Comparison of ENCODE assay signal across 20 cellular contexts in the genomic region with DNA sequence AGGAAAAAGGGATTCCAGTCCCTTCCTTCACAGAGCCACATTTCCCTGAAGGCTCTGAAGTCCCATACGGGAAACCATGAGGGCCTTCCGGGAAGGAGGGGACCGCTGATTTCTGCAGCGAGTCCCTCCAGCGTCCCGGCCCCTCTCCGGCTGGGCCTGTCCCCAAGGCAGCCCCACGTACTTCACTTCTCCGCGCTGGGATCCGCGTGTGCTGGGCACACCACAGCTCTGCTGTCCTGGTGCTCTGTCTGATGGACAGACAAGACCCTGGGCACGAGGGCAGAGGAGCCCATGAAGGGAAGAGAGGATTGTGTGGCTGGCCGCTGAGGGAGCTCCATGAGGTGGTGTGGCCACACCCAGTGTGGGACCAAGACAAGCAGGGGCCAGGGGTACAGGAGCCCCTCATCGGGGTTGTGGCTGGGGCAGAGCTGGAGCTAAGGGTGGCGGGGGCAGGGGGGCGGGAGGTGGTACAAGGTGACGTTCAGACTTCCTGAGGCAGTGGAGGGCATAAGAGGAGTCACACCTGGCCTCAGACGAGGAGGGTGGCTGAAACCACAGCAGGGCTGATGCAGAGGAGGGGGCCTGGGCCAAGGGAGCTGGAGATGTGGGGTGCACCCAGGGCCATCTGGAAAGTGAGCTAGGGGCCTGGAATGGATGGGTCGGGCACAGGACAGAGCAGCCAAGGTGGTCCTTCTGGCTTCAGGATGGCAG. TPM values are rescaled to one million over a fixed set of nuclear protein-coding genes. Genes with fewer than 3 reads are reported as not detected.
DNase-seq lines count a peak whose midpoint lies in the region; ATAC-seq and TF ChIP-seq lines count a peak whose summit lies in the region.
"Had no signal": no experiment of that assay in that cellular context is flagged by ENCODE, and none has a peak within 500 bp of the region (broad histone marks: within the 10 kb centered on the region; RNA-seq: fewer than 3 reads in every experiment).

No MANE protein-coding gene starts in this region.

- no peaks in the 10 kb centered on the region for H3K27me3 Mint-ChIP-seq in CD4-positive, alpha-beta T cell
- H3K27me3 Mint-ChIP-seq in activated CD8-positive, alpha-beta T cell treated with anti-CD3 and anti-CD28 coated beads for 36 hours, result peaks cover 22% of the 10 kb centered on the region
- peaks cover 0 to 15% (median 11%) of the 10 kb centered on the region in 3 donors for H3K27me3 Mint-ChIP-seq in naive B cell

- peaks cover 58% of the 10 kb centered on the region for H3K4me1 Mint-ChIP-seq in CD4-positive, alpha-beta T cell (ENCODE audit: low read depth)
- peaks cover 38% of the 10 kb centered on the region for H3K4me1 Mint-ChIP-seq in activated CD8-positive, alpha-beta T cell treated with anti-CD3 and anti-CD28 coated beads for 36 hours (ENCODE audit: low read depth)
- peaks cover 40 to 52% (median 51%) of the 10 kb centered on the region in 3 donors for H3K4me1 Mint-ChIP-seq in naive B cell

- CTCF ChIA-PET in CD4-positive, alpha-beta T cell (lab: Charles Lee), result no interaction called here
- CTCF ChIA-PET in activated CD8-positive, alpha-beta T cell treated with anti-CD3 and anti-CD28 coated beads for 36 hours (lab: Charles Lee), result interaction anchor here (0.6 to 4.9 kb wide), 15 partner anchors 10 to 153 kb away, joined by 3 to 28 read pairs (median 6); partner anchors contain the start of gene SLC7A6

- H3K36me3 Mint-ChIP-seq in CD4-positive, alpha-beta T cell (ENCODE audit: low read depth), result no peaks in the 10 kb centered on the region
- no peaks in the 10 kb centered on the region for H3K36me3 Mint-ChIP-seq in activated CD8-positive, alpha-beta T cell treated with anti-CD3 and anti-CD28 coated beads for 36 hours (ENCODE audit: low read depth)
- no peaks in the 10 kb centered on the region for H3K36me3 Mint-ChIP-seq in naive B cell

- H3K4me3 Mint-ChIP-seq in CD4-positive, alpha-beta T cell, result peak overlapping the region; percentile 76
- no peak overlapping the region for H3K4me3 Mint-ChIP-seq in activated CD8-positive, alpha-beta T cell treated with anti-CD3 and anti-CD28 coated beads for 36 hours
- H3K4me3 Mint-ChIP-seq in naive B cell, result peak overlapping the region in 6 of 8 donors; percentile 13 to 76 (median 57)

- no peak for ATAC-seq in CD4-positive, alpha-beta T cell (ENCODE audit: poor library complexity)
- ATAC-seq in GM21447 (IDR thresholded peaks at IDR 0.05; ENCODE audit: unreplicated experiment), result peak; percentile 12
- ATAC-seq in activated CD8-positive, alpha-beta T cell treated with anti-CD3 and anti-CD28 coated beads for 36 hours, result peak; percentile 9
- ATAC-seq in naive B cell (ENCODE audit: low read depth in 2 of 2), result peak; percentile 24 to 34
- ATAC-seq in GM18511 (IDR thresholded peaks at IDR 0.05; ENCODE audit: unreplicated experiment), result no peak
- ATAC-seq: heart right ventricle had no signal

- H3K27me3 ChIP-seq in CD4-positive, alpha-beta T cell (ENCODE audit: control insufficient read depth, insufficient read depth, low read length), result no peaks in the 10 kb centered on the region
- H3K27me3 ChIP-seq in ascending aorta, result no peaks in the 10 kb centered on the region

- intact Hi-C loops in CD4-positive, alpha-beta T cell (cut with DNase I, micrococcal nuclease), result loop anchor here in 1 of 2 experiments (5.0 kb wide), 1 partner anchor 44 kb away; no protein-coding TSS in a partner anchor
- intact Hi-C loops in activated CD8-positive, alpha-beta T cell treated with anti-CD3 and anti-CD28 coated beads for 36 hours (cut with micrococcal nuclease), result loop anchor here (10.0 kb wide), 1 partner anchor 137 kb away; no protein-coding TSS in a partner anchor
- intact Hi-C loops in ascending aorta (cut with DNase I), result no loop called here

- no peaks in the 10 kb centered on the region for H3K36me3 ChIP-seq in ascending aorta
- H3K36me3 ChIP-seq: heart right ventricle, prostate gland had no signal

- H3K27ac ChIP-seq in CD4-positive, alpha-beta T cell (ENCODE audit: low read depth, low read length), result no peak overlapping the region
- H3K27ac ChIP-seq in ascending aorta, result no peak overlapping the region
- H3K27ac ChIP-seq: coronary artery, heart right ventricle, prostate gland had no signal

- POLR2A ChIA-PET in CD4-positive, alpha-beta T cell (lab: Charles Lee), result interaction anchor here (1.1 kb wide), 1 partner anchor 13 kb away, joined by 3 read pairs; no protein-coding TSS in a partner anchor
- POLR2A ChIA-PET in activated CD8-positive, alpha-beta T cell treated with anti-CD3 and anti-CD28 coated beads for 36 hours (lab: Charles Lee), result interaction anchor here (0.5 kb wide), 1 partner anchor 13 kb away, joined by 3 read pairs; no protein-coding TSS in a partner anchor

- no peaks in the 10 kb centered on the region for H3K9me3 Mint-ChIP-seq in CD4-positive, alpha-beta T cell
- no peaks in the 10 kb centered on the region for H3K9me3 Mint-ChIP-seq in activated CD8-positive, alpha-beta T cell treated with anti-CD3 and anti-CD28 coated beads for 36 hours
- H3K9me3 Mint-ChIP-seq in naive B cell, result no peaks in the 10 kb centered on the region

- H3K27ac Mint-ChIP-seq in CD4-positive, alpha-beta T cell, result peak overlapping the region; percentile 32
- no peak overlapping the region for H3K27ac Mint-ChIP-seq in activated CD8-positive, alpha-beta T cell treated with anti-CD3 and anti-CD28 coated beads for 36 hours
- H3K27ac Mint-ChIP-seq in naive B cell, result peak overlapping the region in 4 of 6 donors; percentile 25 to 94 (median 88)

- no peak overlapping the region for H3K4me3 ChIP-seq in ascending aorta
- H3K4me3 ChIP-seq: coronary artery, heart right ventricle, mucosa of descending colon, prostate gland had no signal

- no peak for DNase-seq in CD4-positive, alpha-beta T cell
- DNase-seq in activated CD8-positive, alpha-beta T cell treated with anti-CD3 and anti-CD28 coated beads for 36 hours, result no peak
- DNase-seq in naive B cell (no peak), ascending aorta (ENCODE audit: low spot score in 2 of 2) (no peak), DMS 273 treated with DMSO at 0.1 percent for 48 hours (lab: John Stamatoyannopoulos, UW) (no peak), NCI-H2227 (lab: John Stamatoyannopoulos, UW; ENCODE audit: unreplicated experiment) (no peak)
- DNase-seq: activated CD4-positive, CD25-positive, alpha-beta regulatory T cell; DMS79 treated with DMSO at 0.1 percent for 48 hours; erythroblast; heart right ventricle; NCI-H1417; NCI-H446 treated with DMSO at 0.1 percent for 48 hours; OCI-M1; stimulated activated CD4-positive, alpha-beta T cell treated with anti-CD3 and anti-CD28 coated beads, Interleukin-12 subunit alpha, Interleukin-12 subunit beta, amount 100 ng/mL, for 4 hours; substantia nigra had no signal

- no peaks in the 10 kb centered on the region for H3K9me3 ChIP-seq in CD4-positive, alpha-beta T cell (ENCODE audit: control insufficient read depth, low read length)
- no peaks in the 10 kb centered on the region for H3K9me3 ChIP-seq in ascending aorta
- H3K9me3 ChIP-seq: heart right ventricle, mucosa of descending colon, prostate gland had no signal

- no peak for TF ChIP-seq CTCF in CD4-positive, alpha-beta T cell (IDR thresholded peaks at IDR 0.05)
- no peak for TF ChIP-seq CTCF in activated CD8-positive, alpha-beta T cell treated with anti-CD3 and anti-CD28 coated beads for 36 hours (IDR thresholded peaks at IDR 0.05)
- no peak for TF ChIP-seq CTCF in ascending aorta (IDR thresholded peaks at IDR 0.05)

- H3K4me1 ChIP-seq in ascending aorta, result no peaks in the 10 kb centered on the region
- H3K4me1 ChIP-seq: prostate gland had no signal

RNA-seq across cellular contexts. Expression of gene PRMT7, which starts 57.2 kb away (rescaled TPM):
- total RNA-seq in CD4-positive, alpha-beta T cell, result 10 to 100 TPM; 46.3 to 51.0 TPM
- 10 to 100 TPM; 67.4 to 78.4 TPM for total RNA-seq in activated CD8-positive, alpha-beta T cell treated with anti-CD3 and anti-CD28 coated beads for 36 hours
- 10 to 100 TPM; 14.8 to 34.8 (median 23.1) TPM for polyA plus RNA-seq in naive B cell (ENCODE audit: low read depth in 6 of 6)
- 25.1 TPM for total RNA-seq in ascending aorta

RNA-seq across cellular contexts. Expression of gene SLC7A6OS, which starts 57.3 kb away (rescaled TPM):
- total RNA-seq in CD4-positive, alpha-beta T cell, result 10 to 100 TPM; 29.0 to 32.1 TPM
- 10 to 100 TPM; 20.2 to 23.1 TPM for total RNA-seq in activated CD8-positive, alpha-beta T cell treated with anti-CD3 and anti-CD28 coated beads for 36 hours
- polyA plus RNA-seq in naive B cell (ENCODE audit: low read depth in 6 of 6), result 10 to 100 TPM; 14.0 to 26.1 (median 17.7) TPM
- 14.4 TPM for total RNA-seq in ascending aorta

Comparison
In these comparisons a context has a peak if more than half of its experiments do, and no peak if none do; other contexts are left out.
1. ATAC-seq: peak in GM21447 (single experiment), activated CD8-positive, alpha-beta T cell treated with anti-CD3 and anti-CD28 coated beads for 36 hours (single experiment) and naive B cell (2 of 2); none in CD4-positive, alpha-beta T cell (single experiment) and GM18511 (single experiment).